Comparison of ENCODE assay signal across 10 cellular contexts in the genomic region with DNA sequence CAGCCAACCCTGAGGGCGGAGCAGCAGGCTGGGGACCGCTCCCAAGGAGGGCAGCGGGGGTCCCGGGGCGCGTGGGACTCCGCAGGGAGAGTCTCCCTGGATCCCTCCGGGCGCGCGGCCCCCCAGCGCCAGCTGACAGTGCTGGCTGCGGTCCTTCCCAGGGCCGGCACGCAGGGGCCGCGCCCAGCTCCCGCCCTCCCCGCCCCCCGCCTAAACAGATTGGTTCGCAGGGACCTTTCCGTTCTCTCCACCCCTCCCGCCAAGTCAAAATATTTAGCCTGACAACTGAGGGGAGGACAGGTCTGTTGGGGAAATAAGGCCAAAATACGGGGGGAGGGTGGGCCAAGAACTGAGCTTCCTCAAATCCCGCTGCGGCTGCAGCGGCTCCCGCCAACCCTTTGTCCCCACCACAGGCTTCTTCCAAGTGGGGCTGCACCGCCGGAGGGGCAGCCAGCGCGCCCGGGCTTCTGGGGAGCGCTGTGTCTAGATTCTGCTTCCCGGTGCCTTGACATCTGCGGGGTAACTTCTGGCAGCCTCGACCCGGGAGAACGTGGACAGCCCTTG. TPM values are rescaled to one million over a fixed set of nuclear protein-coding genes. Genes with fewer than 3 reads are reported as not detected.
DNase-seq lines count a peak whose midpoint lies in the region; ATAC-seq, FAIRE-seq and TF ChIP-seq lines count a peak whose summit lies in the region.
"Had no signal": no experiment of that assay in that cellular context is flagged by ENCODE, and none has a peak within 500 bp of the region (broad histone marks: within the 10 kb centered on the region; RNA-seq: fewer than 3 reads in every experiment).

Gene INSRR (minus strand): TSS at position 159 of the 564 bp plus-strand sequence. CDS start 496 bp downstream, outside the sequence.

- no peak for TF ChIP-seq EP300 in A549 (IDR thresholded peaks at IDR 0.05)

- no peak for FAIRE-seq in A549 (lab: Jason Lieb, UNC)

- no peak for TF ChIP-seq CTCF in A549 (IDR thresholded peaks at IDR 0.05)
- no peak for TF ChIP-seq CTCF in HFFc6 (IDR thresholded peaks at IDR 0.05)
- no peak for TF ChIP-seq CTCF in brain (conservative IDR thresholded peaks at IDR 0.05)
- TF ChIP-seq CTCF in lower lobe of right lung (IDR thresholded peaks at IDR 0.05), result no peak

- DNase-seq in A549 (ENCODE audit: low read depth in 1 of 2, low spot score in 1 of 2), result no peak
- no peak for DNase-seq in HFFc6
- DNase-seq in lower lobe of right lung, result no peak
- no peak for DNase-seq in NCI-H187 treated with DMSO at 0.1 percent for 48 hours (lab: John Stamatoyannopoulos, UW)
- no peak for DNase-seq in EL

- H3K4me1 ChIP-seq in A549 (peaks cover 8% of the 10 kb centered on the region; the same call in 1 of the 3 replicates), lower lobe of right lung (peaks cover 29% of the 10 kb centered on the region)

- peak within 1 kb of the TSS; percentile 94 for H3K4me2 ChIP-seq in A549

- CTCF ChIA-PET in A549 (lab: Yijun Ruan, JAX), result interaction anchor here (0.9 to 20.9 kb wide), 34 partner anchors 10 to 234 kb away, joined by 3 to 480 read pairs (median 9); partner anchors contain the start of genes ISG20L2, LRRC71, METTL25B and PEAR1

- H3K4me3 Mint-ChIP-seq in HFFc6, result peak within 1 kb of the TSS; percentile 69
- H3K4me3 Mint-ChIP-seq in brain, result peak within 1 kb of the TSS; percentile 82 to 87 (median 86)

- no peak within 1 kb of the TSS for H3K27ac Mint-ChIP-seq in HFFc6
- peak within 1 kb of the TSS in 3 of 5 experiments; percentile 14 to 43 (median 23) for H3K27ac Mint-ChIP-seq in brain

- H3K9me3 ChIP-seq in A549 (no peaks in the 10 kb centered on the region), lower lobe of right lung (no peaks in the 10 kb centered on the region)

- H3K9me3 Mint-ChIP-seq in HFFc6 (no peaks in the 10 kb centered on the region), brain (peaks cover 0 to 2% (median 0%) of the 10 kb centered on the region in 5 experiments)

- TF ChIP-seq POLR2A in A549 (IDR thresholded peaks at IDR 0.05; ENCODE audit: low read length) (no peak), GM18505 (IDR thresholded peaks at IDR 0.05; ENCODE audit: borderline replicate concordance, extremely low read depth, insufficient read depth, insufficient read length) (no peak)

- H3K36me3 Mint-ChIP-seq in HFFc6 (ENCODE audit: low read depth), result no peaks in the 10 kb centered on the region
- H3K36me3 Mint-ChIP-seq in brain, result no peaks in the 10 kb centered on the region

- POLR2A ChIA-PET in A549 (lab: Yijun Ruan, JAX), result interaction anchor here (1.0 to 1.4 kb wide), 3 partner anchors 61 to 131 kb away, joined by 4 to 10 read pairs (median 7); partner anchors contain the start of genes ISG20L2, METTL25B and MRPL24

- TF ChIP-seq RAD21 in A549 (conservative IDR thresholded peaks at IDR 0.05 in 1 of 2, IDR thresholded peaks at IDR 0.05 in 1 of 2), result no peak

- WGBS in A549 (ENCODE audit: missing lambda C conversion rate), result 69% methylated on average over 38 of the region's 39 CpGs

- peak in 1 of 2 experiments; percentile 2; a peak in 3 of 6 replicates for ATAC-seq in A549
- no peak for ATAC-seq in lower lobe of right lung
- no peak for ATAC-seq in GM19324 (IDR thresholded peaks at IDR 0.05; ENCODE audit: low FRiP score, unreplicated experiment)
- no peak for ATAC-seq in GM18505 (IDR thresholded peaks at IDR 0.05; ENCODE audit: unreplicated experiment)

- H3K27ac ChIP-seq in A549 (peak within 1 kb of the TSS in 1 of 2 experiments; percentile 59; a peak in 2 of 6 replicates), lower lobe of right lung (no peak within 1 kb of the TSS)

- H3K27me3 ChIP-seq in lower lobe of right lung (ENCODE audit: low read depth), result peaks cover 70% of the 10 kb centered on the region

- intact Hi-C loops in lower lobe of right lung (cut with DNase I), result no loop called here

- peaks cover 47% of the 10 kb centered on the region for H3K27me3 Mint-ChIP-seq in HFFc6 (ENCODE audit: insufficient read depth)
- H3K27me3 Mint-ChIP-seq in brain, result peaks cover 89% of the 10 kb centered on the region

- H3K4me3 ChIP-seq in A549 (peak within 1 kb of the TSS; percentile 46), lower lobe of right lung (peak within 1 kb of the TSS; percentile 39)

- H3K36me3 ChIP-seq in lower lobe of right lung, result no peaks in the 10 kb centered on the region

- peaks cover 12% of the 10 kb centered on the region for H3K4me1 Mint-ChIP-seq in HFFc6 (ENCODE audit: low read depth)
- H3K4me1 Mint-ChIP-seq in brain, result peaks cover 54% of the 10 kb centered on the region

TF ChIP-seq in A549, 52 proteins besides CTCF, POLR2A, EP300 and RAD21:
- TF ChIP-seq NFE2L2 (conservative IDR thresholded peaks at IDR 0.05; ENCODE audit: low read length), result no peak
- no peak for TF ChIP-seq SMC3 (IDR thresholded peaks at IDR 0.05)
- TF ChIP-seq USF2 (IDR thresholded peaks at IDR 0.05), result no peak
- TF ChIP-seq ZSCAN20 (CRISPR knock-in tag; IDR thresholded peaks at IDR 0.05), result no peak

RNA-seq across cellular contexts. Expression of gene INSRR, which starts in this region (rescaled TPM):
- polyA plus RNA-seq in A549 (2011; rRNA removed), result not detected in 2 replicates
- polyA plus RNA-seq in A549 (2012; cell fraction: cytosol; rRNA removed), result not detected in 2 replicates
- 0.01 TPM in 1 of 2 replicates, not detected in the other for polyA plus RNA-seq in A549 (2012; cell fraction: nucleus; rRNA removed)
- not detected in 3 replicates for polyA plus RNA-seq in A549 (2017; fragmentation: RNase III; extraction: RNeasy Plus Mini Kit Qiagen cat#74134 plus additional on column Dnase treatment)
- not detected in 2 replicates for polyA minus RNA-seq in A549 (2011; rRNA and poly(A)+ RNA removed)
- not detected for total RNA-seq in HFFc6 (2021; fragmentation: NEBNext Ultra II Directional; extraction: Animal tissue kit (Norgen Biotek cat#: 25700))
- polyA plus RNA-seq in brain (ENCODE audit: insufficient read depth, low read depth, low replicate concordance), result 0.42 TPM
- total RNA-seq in lower lobe of right lung, result not detected
- total RNA-seq: mononuclear cell, SK-MEL-5 had no signal
